Comparison of ENCODE assay signal across 1 cellular context in the genomic region with DNA sequence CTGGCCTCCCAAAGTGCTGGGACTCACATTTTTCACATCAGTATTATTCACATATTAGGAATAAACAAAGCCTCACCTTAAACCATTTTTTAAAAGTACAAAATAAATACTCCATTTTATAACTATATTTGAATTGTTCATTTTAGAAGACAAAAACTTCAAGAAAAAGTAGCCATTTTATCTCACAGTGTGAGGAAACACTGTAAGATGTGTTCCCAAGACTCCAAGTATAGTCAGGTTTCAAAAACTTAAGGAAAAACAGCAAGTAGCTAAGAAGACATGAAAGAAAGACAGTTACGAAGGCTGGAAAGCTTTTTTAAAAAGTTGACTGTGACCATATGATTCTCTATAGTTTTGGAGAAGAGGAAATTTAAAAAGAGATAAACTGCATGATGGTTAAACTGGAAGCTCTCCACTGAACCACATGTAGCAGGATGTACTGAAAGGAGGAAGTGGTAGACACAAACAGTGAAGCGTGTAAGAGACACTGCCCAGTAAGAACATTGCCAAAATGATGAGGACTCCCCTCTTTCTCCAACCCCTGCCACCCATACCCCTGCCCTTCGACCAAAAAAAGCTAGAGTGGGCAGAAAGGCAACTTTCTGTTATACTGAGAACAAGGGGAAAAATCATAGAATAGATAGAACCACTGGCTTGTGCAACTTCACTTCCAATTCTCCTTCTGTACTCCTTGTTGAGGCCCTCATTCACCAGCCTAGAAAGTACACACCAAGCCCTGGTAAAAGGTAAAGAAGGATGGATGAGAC.
TF ChIP-seq lines count a peak whose summit lies in the region.

No MANE protein-coding gene starts in this region.

TF ChIP-seq in GM23338, 12 proteins besides CTCF, POLR2A, EP300 and RAD21:
- TF ChIP-seq POLR2AphosphoS5 (IDR thresholded peaks at IDR 0.05; ENCODE audit: low read depth) (no peak), EZH2 (IDR thresholded peaks at IDR 0.05; ENCODE audit: low read depth, unreplicated experiment) (no peak), STAT1 (IDR thresholded peaks at IDR 0.05; ENCODE audit: unreplicated experiment) (no peak), NANOG (IDR thresholded peaks at IDR 0.05; ENCODE audit: borderline replicate concordance) (no peak), JUNB (IDR thresholded peaks at IDR 0.05; ENCODE audit: unreplicated experiment) (no peak), ZNF331 (CRISPR knock-in tag; IDR thresholded peaks at IDR 0.05; ENCODE audit: low read depth) (no peak), EZH2phosphoT487 (IDR thresholded peaks at IDR 0.05; ENCODE audit: unreplicated experiment) (no peak), ZNF114 (CRISPR knock-in tag; IDR thresholded peaks at IDR 0.05) (no peak)
- TF ChIP-seq, protein P1, sequence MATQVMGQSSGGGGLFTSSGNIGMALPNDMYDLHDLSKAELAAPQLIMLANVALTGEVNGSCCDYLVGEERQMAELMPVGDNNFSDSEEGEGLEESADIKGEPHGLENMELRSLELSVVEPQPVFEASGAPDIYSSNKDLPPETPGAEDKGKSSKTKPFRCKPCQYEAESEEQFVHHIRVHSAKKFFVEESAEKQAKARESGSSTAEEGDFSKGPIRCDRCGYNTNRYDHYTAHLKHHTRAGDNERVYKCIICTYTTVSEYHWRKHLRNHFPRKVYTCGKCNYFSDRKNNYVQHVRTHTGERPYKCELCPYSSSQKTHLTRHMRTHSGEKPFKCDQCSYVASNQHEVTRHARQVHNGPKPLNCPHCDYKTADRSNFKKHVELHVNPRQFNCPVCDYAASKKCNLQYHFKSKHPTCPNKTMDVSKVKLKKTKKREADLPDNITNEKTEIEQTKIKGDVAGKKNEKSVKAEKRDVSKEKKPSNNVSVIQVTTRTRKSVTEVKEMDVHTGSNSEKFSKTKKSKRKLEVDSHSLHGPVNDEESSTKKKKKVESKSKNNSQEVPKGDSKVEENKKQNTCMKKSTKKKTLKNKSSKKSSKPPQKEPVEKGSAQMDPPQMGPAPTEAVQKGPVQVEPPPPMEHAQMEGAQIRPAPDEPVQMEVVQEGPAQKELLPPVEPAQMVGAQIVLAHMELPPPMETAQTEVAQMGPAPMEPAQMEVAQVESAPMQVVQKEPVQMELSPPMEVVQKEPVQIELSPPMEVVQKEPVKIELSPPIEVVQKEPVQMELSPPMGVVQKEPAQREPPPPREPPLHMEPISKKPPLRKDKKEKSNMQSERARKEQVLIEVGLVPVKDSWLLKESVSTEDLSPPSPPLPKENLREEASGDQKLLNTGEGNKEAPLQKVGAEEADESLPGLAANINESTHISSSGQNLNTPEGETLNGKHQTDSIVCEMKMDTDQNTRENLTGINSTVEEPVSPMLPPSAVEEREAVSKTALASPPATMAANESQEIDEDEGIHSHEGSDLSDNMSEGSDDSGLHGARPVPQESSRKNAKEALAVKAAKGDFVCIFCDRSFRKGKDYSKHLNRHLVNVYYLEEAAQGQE (IDR thresholded peaks at IDR 0.05; ENCODE audit: unreplicated experiment): no peak
- TF ChIP-seq, protein P2, sequence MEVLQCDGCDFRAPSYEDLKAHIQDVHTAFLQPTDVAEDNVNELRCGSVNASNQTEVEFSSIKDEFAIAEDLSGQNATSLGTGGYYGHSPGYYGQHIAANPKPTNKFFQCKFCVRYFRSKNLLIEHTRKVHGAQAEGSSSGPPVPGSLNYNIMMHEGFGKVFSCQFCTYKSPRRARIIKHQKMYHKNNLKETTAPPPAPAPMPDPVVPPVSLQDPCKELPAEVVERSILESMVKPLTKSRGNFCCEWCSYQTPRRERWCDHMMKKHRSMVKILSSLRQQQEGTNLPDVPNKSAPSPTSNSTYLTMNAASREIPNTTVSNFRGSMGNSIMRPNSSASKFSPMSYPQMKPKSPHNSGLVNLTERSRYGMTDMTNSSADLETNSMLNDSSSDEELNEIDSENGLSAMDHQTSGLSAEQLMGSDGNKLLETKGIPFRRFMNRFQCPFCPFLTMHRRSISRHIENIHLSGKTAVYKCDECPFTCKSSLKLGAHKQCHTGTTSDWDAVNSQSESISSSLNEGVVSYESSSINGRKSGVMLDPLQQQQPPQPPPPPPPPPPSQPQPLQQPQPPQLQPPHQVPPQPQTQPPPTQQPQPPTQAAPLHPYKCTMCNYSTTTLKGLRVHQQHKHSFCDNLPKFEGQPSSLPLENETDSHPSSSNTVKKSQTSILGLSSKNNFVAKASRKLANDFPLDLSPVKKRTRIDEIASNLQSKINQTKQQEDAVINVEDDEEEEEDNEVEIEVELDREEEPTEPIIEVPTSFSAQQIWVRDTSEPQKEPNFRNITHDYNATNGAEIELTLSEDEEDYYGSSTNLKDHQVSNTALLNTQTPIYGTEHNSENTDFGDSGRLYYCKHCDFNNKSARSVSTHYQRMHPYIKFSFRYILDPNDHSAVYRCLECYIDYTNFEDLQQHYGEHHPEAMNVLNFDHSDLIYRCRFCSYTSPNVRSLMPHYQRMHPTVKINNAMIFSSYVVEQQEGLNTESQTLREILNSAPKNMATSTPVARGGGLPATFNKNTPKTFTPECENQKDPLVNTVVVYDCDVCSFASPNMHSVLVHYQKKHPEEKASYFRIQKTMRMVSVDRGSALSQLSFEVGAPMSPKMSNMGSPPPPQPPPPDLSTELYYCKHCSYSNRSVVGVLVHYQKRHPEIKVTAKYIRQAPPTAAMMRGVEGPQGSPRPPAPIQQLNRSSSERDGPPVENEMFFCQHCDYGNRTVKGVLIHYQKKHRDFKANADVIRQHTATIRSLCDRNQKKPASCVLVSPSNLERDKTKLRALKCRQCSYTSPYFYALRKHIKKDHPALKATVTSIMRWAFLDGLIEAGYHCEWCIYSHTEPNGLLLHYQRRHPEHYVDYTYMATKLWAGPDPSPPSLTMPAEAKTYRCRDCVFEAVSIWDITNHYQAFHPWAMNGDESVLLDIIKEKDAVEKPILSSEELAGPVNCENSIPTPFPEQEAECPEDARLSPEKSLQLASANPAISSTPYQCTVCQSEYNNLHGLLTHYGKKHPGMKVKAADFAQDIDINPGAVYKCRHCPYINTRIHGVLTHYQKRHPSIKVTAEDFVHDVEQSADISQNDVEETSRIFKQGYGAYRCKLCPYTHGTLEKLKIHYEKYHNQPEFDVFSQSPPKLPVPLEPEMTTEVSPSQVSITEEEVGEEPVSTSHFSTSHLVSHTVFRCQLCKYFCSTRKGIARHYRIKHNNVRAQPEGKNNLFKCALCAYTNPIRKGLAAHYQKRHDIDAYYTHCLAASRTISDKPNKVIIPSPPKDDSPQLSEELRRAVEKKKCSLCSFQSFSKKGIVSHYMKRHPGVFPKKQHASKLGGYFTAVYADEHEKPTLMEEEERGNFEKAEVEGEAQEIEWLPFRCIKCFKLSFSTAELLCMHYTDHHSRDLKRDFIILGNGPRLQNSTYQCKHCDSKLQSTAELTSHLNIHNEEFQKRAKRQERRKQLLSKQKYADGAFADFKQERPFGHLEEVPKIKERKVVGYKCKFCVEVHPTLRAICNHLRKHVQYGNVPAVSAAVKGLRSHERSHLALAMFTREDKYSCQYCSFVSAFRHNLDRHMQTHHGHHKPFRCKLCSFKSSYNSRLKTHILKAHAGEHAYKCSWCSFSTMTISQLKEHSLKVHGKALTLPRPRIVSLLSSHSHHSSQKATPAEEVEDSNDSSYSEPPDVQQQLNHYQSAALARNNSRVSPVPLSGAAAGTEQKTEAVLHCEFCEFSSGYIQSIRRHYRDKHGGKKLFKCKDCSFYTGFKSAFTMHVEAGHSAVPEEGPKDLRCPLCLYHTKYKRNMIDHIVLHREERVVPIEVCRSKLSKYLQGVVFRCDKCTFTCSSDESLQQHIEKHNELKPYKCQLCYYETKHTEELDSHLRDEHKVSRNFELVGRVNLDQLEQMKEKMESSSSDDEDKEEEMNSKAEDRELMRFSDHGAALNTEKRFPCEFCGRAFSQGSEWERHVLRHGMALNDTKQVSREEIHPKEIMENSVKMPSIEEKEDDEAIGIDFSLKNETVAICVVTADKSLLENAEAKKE (CRISPR knock-in tag; IDR thresholded peaks at IDR 0.05): no peak
- TF ChIP-seq, protein P3, sequence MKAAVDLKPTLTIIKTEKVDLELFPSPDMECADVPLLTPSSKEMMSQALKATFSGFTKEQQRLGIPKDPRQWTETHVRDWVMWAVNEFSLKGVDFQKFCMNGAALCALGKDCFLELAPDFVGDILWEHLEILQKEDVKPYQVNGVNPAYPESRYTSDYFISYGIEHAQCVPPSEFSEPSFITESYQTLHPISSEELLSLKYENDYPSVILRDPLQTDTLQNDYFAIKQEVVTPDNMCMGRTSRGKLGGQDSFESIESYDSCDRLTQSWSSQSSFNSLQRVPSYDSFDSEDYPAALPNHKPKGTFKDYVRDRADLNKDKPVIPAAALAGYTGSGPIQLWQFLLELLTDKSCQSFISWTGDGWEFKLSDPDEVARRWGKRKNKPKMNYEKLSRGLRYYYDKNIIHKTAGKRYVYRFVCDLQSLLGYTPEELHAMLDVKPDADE (IDR thresholded peaks at IDR 0.05): no peak
